8 cellular contexts compared by ENCODE assay signal in the genomic region with DNA sequence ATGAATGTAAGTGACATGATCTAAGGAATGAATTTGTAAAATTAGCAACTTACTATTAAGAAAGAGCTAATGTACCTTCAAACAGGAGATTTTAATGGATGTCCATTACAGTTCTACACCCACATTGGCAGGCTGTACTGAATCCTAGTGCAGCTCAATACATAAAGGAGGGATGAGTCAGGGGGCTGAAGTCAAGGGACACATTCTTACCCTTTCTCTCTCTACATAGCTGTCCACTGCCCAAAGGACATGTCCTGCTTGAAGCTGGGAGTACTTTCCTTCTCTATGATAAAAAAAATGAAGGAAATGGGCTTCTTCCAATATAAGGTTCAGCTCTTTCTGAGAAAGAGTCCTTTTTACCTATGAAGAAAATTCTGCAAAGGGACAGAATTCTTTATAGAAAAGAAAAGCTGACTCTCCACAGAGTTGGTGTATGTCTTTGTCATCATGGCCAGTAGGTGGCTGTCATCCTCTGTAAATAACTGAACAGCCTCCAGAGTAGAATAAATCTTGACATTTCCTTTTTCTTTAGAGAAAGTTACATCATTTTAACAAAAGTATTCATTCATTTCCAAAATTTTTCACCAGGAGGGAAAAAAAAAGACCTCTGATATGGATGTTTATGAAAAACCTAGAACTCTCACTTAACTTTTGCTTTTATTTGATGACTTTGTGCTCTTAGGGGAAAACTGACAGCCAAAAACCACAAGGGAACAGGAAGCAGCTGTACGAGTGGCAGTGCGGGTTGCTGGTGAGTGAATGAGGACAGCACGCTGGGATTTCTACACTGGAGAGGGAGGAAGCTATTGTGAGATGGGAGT. TPM values are rescaled to one million over a fixed set of nuclear protein-coding genes. Genes with fewer than 3 reads are reported as not detected.
DNase-seq lines count a peak whose midpoint lies in the region; ATAC-seq and TF ChIP-seq lines count a peak whose summit lies in the region.

No MANE protein-coding gene starts in this region.

- peaks cover 20 to 41% (median 33%) of the 10 kb centered on the region in 10 experiments for H3K4me1 ChIP-seq in BLaER1 treated with 17β-estradiol and CSF1 and Interleukin-3, amounts not matched to agents 10 nM and 100 nM
- H3K4me1 ChIP-seq in liver (ENCODE audit: control insufficient read depth in 4 of 4, insufficient read depth in 4 of 4, low read length in 3 of 4): no peaks in the 10 kb centered on the region

- no peaks in the 10 kb centered on the region; a peak in 1 of 22 replicates for H4K20me1 ChIP-seq in BLaER1 treated with 17β-estradiol and CSF1 and Interleukin-3, amounts not matched to agents 10 nM and 100 nM

- H3K9me3 ChIP-seq in BLaER1 treated with 17β-estradiol and CSF1 and Interleukin-3, amounts not matched to agents 10 nM and 100 nM (replicated peaks in 1 of 11): peaks cover 7 to 12% (median 9%) of the 10 kb centered on the region in 11 experiments; a peak in 21 of 22 replicates
- no peaks in the 10 kb centered on the region for H3K9me3 ChIP-seq in liver (ENCODE audit: control insufficient read depth in 4 of 4, low read length in 3 of 4)

- TF ChIP-seq RAD21 in liver (IDR thresholded peaks at IDR 0.05): peak; percentile 65 to 68

- TF ChIP-seq CTCF in liver (IDR thresholded peaks at IDR 0.05; ENCODE audit: low read depth, low read length, missing input control): peak; percentile 57

- under 1% methylated on average over 3 of the region's 3 CpGs for WGBS in liver

- H3K27ac ChIP-seq in BLaER1 treated with 17β-estradiol and CSF1 and Interleukin-3, amounts not matched to agents 10 nM and 100 nM: peak overlapping the region in 8 of 11 experiments; percentile 43 to 74 (median 64); a peak in 16 of 22 replicates
- H3K27ac ChIP-seq in liver (ENCODE audit: low read depth in 1 of 2, low read length in 2 of 2): no peak overlapping the region

- peak overlapping the region; percentile 49 to 77 (median 63) for H3K4me2 ChIP-seq in BLaER1 treated with 17β-estradiol and CSF1 and Interleukin-3, amounts not matched to agents 10 nM and 100 nM

- H3K4me3 ChIP-seq in BLaER1 treated with 17β-estradiol and CSF1 and Interleukin-3, amounts not matched to agents 10 nM and 100 nM: no peak overlapping the region; a peak in 1 of 20 replicates
- no peak overlapping the region for H3K4me3 ChIP-seq in liver (ENCODE audit: low read depth in 1 of 3, low read length in 3 of 3)

- no peak for TF ChIP-seq POLR2A in GM18505 (IDR thresholded peaks at IDR 0.05; ENCODE audit: borderline replicate concordance, extremely low read depth, insufficient read depth, insufficient read length)

- H3K36me3 ChIP-seq in BLaER1 treated with 17β-estradiol and CSF1 and Interleukin-3, amounts not matched to agents 10 nM and 100 nM: no peaks in the 10 kb centered on the region
- H3K36me3 ChIP-seq in liver (ENCODE audit: control insufficient read depth in 4 of 4, insufficient read depth in 3 of 4, low read depth in 1 of 4, low read length in 3 of 4): no peaks in the 10 kb centered on the region

- DNase-seq in NCI-H524 (lab: John Stamatoyannopoulos, UW) (peak; percentile 12 to 39), cortex of kidney (lab: John Stamatoyannopoulos, UW) (no peak), NCI-H1694 treated with DMSO at 0.1 percent for 48 hours (lab: John Stamatoyannopoulos, UW) (no peak)
- peak; percentile 14 for DNase-seq in central memory CD4-positive, alpha-beta T cell

- H3K9ac ChIP-seq in BLaER1 treated with 17β-estradiol and CSF1 and Interleukin-3, amounts not matched to agents 10 nM and 100 nM: peak overlapping the region in 7 of 11 experiments; percentile 4 to 61 (median 42); a peak in 11 of 22 replicates
- H3K9ac ChIP-seq in liver (ENCODE audit: low read depth in 1 of 2, low read length in 2 of 2): no peak overlapping the region

- peaks cover 0 to 72% (median 0%) of the 10 kb centered on the region in 11 experiments; a peak in 6 of 22 replicates for H3K27me3 ChIP-seq in BLaER1 treated with 17β-estradiol and CSF1 and Interleukin-3, amounts not matched to agents 10 nM and 100 nM
- peaks cover 0 to 24% (median 0%) of the 10 kb centered on the region in 4 donors for H3K27me3 ChIP-seq in liver (ENCODE audit: control insufficient read depth in 4 of 4, insufficient read depth in 4 of 4, low read length in 3 of 4)

- ATAC-seq in GM18505 (IDR thresholded peaks at IDR 0.05; ENCODE audit: unreplicated experiment): peak; percentile 77
- ATAC-seq in HG02852 (IDR thresholded peaks at IDR 0.05; ENCODE audit: unreplicated experiment): peak; percentile 81

TF ChIP-seq in liver, 16 proteins besides CTCF, POLR2A, EP300 and RAD21:
- no peak for TF ChIP-seq SP1 (IDR thresholded peaks at IDR 0.05)
- no peak for TF ChIP-seq REST (IDR thresholded peaks at IDR 0.05)
- no peak for TF ChIP-seq FOXA2 (IDR thresholded peaks at IDR 0.05)
- no peak for TF ChIP-seq HNF4A (conservative IDR thresholded peaks at IDR 0.05)

RNA-seq across cellular contexts. Expression of gene IFNA14, which starts 13.1 kb away (rescaled TPM):
- not detected for total RNA-seq in liver
- polyA plus RNA-seq in liver: not detected

RNA-seq across cellular contexts. Expression of gene IFNA17, which starts 24.9 kb away (rescaled TPM):
- total RNA-seq in liver: not detected
- polyA plus RNA-seq in liver: not detected

RNA-seq across cellular contexts. Expression of gene IFNA16, which starts 35.8 kb away (rescaled TPM):
- not detected for total RNA-seq in liver
- not detected for polyA plus RNA-seq in liver

RNA-seq across cellular contexts. Expression of gene IFNA10, which starts 46.0 kb away (rescaled TPM):
- total RNA-seq in liver: not detected
- not detected for polyA plus RNA-seq in liver

RNA-seq across cellular contexts. Expression of gene IFNA7, which starts 50.9 kb away (rescaled TPM):
- not detected for total RNA-seq in liver
- polyA plus RNA-seq in liver: not detected

Comparison
In these comparisons a context has a peak if more than half of its experiments do, and no peak if none do; other contexts are left out.
1. H3K27ac ChIP-seq: peak in BLaER1 treated with 17β-estradiol and CSF1 and Interleukin-3, amounts not matched to agents 10 nM and 100 nM (8 of 11); none in liver (0 of 2).
2. H3K9ac ChIP-seq: peak in BLaER1 treated with 17β-estradiol and CSF1 and Interleukin-3, amounts not matched to agents 10 nM and 100 nM (7 of 11); none in liver (0 of 2).
3. DNase-seq: peak in NCI-H524 (2 of 2) and central memory CD4-positive, alpha-beta T cell (single experiment); none in cortex of kidney (single experiment) and NCI-H1694 treated with DMSO at 0.1 percent for 48 hours (single experiment).